ENCODE assay signal across 10 cellular contexts in the genomic region with DNA sequence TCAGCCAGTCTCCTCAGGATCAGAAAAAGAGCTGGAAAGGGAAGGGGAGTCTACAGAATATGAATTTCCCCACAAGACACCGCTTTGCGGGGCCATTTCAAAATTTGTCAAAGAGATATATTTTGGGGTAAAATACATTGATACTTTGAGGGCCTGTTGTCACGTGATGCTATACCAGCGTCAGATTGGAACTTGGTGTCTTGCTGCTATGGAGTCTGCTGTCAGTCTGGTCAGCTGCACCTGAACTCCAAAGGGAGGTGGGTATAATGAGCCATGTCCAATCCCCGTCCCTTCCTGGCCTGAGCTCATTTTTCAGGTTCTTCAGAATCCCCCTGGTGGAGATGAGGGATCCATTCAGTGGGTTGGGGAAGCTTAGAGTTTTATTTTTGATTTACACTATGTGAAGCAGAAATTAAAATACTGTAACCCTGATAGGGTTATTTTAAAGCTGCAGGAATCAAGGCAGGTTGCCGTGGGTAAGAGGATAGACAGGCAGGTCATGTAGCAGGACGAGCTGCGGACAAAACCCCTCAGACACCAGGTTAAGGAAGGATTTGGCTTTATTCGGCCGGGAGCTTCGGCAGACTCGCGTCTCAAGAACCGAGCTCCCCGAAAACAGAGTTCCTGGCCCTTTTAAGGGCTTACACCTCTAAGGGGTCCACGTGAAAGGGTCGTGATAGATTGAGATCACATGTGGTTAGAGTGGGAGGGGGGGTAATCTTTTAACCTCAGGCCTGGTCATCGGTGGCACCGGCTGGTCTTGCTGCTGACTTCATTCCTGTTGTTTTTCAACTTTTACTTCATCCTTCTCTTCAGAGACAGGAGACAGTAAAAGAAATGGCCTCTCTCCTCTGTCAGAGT. TPM values are rescaled to one million over a fixed set of nuclear protein-coding genes. Genes with fewer than 3 reads are reported as not detected.
A peak's percentile ranks its signal among the peaks of the same experiment; 100 is the strongest.
DNase-seq lines count a peak whose midpoint lies in the region; ATAC-seq and TF ChIP-seq lines count a peak whose summit lies in the region.
"Had no signal": no experiment of that assay in that cellular context is flagged by ENCODE, and none has a peak within 500 bp of the region (broad histone marks: within the 10 kb centered on the region; RNA-seq: fewer than 3 reads in every experiment).

No MANE protein-coding gene starts in this region.

- intact Hi-C loops in cardiac septum (cut with DNase I) (loop anchor here (5.0 to 10.0 kb wide), 3 partner anchors 148 to 532 kb away; no protein-coding TSS in a partner anchor), Right ventricle myocardium inferior (cut with DNase I) (loop anchor here (5.0 kb wide), 1 partner anchor 307 kb away; no protein-coding TSS in a partner anchor), vagina (cut with DNase I) (no loop called here), upper lobe of right lung (cut with DNase I) (no loop called here)

- H3K27me3 ChIP-seq in vagina (no peaks in the 10 kb centered on the region), upper lobe of right lung (no peaks in the 10 kb centered on the region)

- H3K27me3 Mint-ChIP-seq in immature natural killer cell (ENCODE audit: low read depth in 3 of 3) = peaks cover 3 to 21% (median 6%) of the 10 kb centered on the region in 3 donors

- TF ChIP-seq CTCF in vagina (IDR thresholded peaks at IDR 0.05) (no peak), upper lobe of right lung (IDR thresholded peaks at IDR 0.05) (no peak)

- H3K9me3 ChIP-seq in vagina (no peaks in the 10 kb centered on the region), upper lobe of right lung (no peaks in the 10 kb centered on the region)

- H3K4me3 ChIP-seq in vagina = no peak overlapping the region
- no peak overlapping the region for H3K4me3 ChIP-seq in upper lobe of right lung

- H3K9me3 Mint-ChIP-seq in immature natural killer cell = no peaks in the 10 kb centered on the region

- H3K36me3 ChIP-seq in vagina (peaks cover 0 to 5% of the 10 kb centered on the region in 2 donors), upper lobe of right lung (peaks cover 11% of the 10 kb centered on the region)

- peaks cover 20 to 29% of the 10 kb centered on the region in 2 donors for H3K4me1 Mint-ChIP-seq in immature natural killer cell

- H3K4me1 ChIP-seq in vagina (peaks cover 49% of the 10 kb centered on the region), upper lobe of right lung (peaks cover 43% of the 10 kb centered on the region)

- H3K27ac ChIP-seq in vagina (no peak overlapping the region), upper lobe of right lung (no peak overlapping the region)

- H3K36me3 Mint-ChIP-seq in immature natural killer cell = peaks cover 7 to 8% (median 8%) of the 10 kb centered on the region in 3 donors

- DNase-seq in cardiac septum (ENCODE audit: low spot score) (peak; percentile 29), Right ventricle myocardium inferior (ENCODE audit: missing footprints) (no peak), immature natural killer cell (no peak), vagina (ENCODE audit: extremely low spot score in 2 of 2) (peak; percentile 52 to 86), upper lobe of right lung (no peak)
- peak; percentile 42 for DNase-seq in activated CD8-positive, alpha-beta memory T cell treated with anti-CD3 and anti-CD28 coated beads, Interleukin-2, amount 50 U/mL, for 48 hours
- DNase-seq in effector CD8-positive, alpha-beta T cell (lab: John Stamatoyannopoulos, UW) = no peak
- DNase-seq: effector CD4-positive, alpha-beta T cell; left colon had no signal

- no peak for TF ChIP-seq POLR2A in vagina (IDR thresholded peaks at IDR 0.05)

- peak overlapping the region in 4 of 6 donors; percentile 40 to 71 (median 70) for H3K27ac Mint-ChIP-seq in immature natural killer cell

- no peak for ATAC-seq in Right ventricle myocardium inferior
- no peak for ATAC-seq in upper lobe of right lung
- no peak for ATAC-seq in HG03097 (IDR thresholded peaks at IDR 0.05; ENCODE audit: low FRiP score, unreplicated experiment)
- ATAC-seq: left colon had no signal

- peak overlapping the region in 4 of 5 donors; percentile 46 to 70 (median 58) for H3K4me3 Mint-ChIP-seq in immature natural killer cell

RNA-seq across cellular contexts. Expression of a gene that starts 2.2 kb away (rescaled TPM):
- 20.1 TPM for total RNA-seq in cardiac septum
- total RNA-seq in Right ventricle myocardium inferior = 16.9 TPM
- polyA plus RNA-seq in immature natural killer cell = 1 to 10 TPM; 1.1 to 5.2 (median 4.7) TPM
- 38.3 TPM for total RNA-seq in vagina
- 29.0 TPM for total RNA-seq in upper lobe of right lung

Comparison
In these comparisons a context has a peak if more than half of its experiments do, and no peak if none do; other contexts are left out.
1. DNase-seq: peak in cardiac septum (single experiment), activated CD8-positive, alpha-beta memory T cell treated with anti-CD3 and anti-CD28 coated beads, Interleukin-2, amount 50 U/mL, for 48 hours (single experiment) and vagina (2 of 2); none in Right ventricle myocardium inferior (single experiment), immature natural killer cell (0 of 3), upper lobe of right lung (single experiment) and effector CD8-positive, alpha-beta T cell (single experiment).
2. intact Hi-C loops: an anchor here in cardiac septum (5.0 to 10.0 kb wide) and Right ventricle myocardium inferior (5.0 kb wide); none called in vagina and upper lobe of right lung.